ENCODE assay signal across 32 cellular contexts in the genomic region with DNA sequence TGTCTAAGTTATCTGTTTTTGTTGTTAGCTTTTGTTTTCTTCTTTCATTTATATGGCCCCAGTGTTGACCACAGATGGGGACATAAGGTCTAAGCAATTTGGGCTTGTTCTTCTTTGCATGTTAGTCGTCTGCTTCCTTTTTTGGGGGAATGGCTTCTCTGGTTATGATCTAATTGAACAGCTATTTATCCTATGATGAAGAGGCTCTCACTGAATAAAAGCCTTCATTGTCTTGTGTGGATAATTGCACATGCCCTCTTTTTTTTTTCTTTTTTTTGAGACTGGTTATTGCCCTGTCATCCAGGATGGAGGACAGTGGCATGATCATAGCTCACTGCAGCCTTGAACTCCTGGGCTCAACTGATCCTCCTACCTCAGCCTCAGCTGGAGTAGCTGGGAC. TPM values are rescaled to one million over a fixed set of nuclear protein-coding genes. Genes with fewer than 3 reads are reported as not detected.
DNase-seq lines count a peak whose midpoint lies in the region; ATAC-seq lines count a peak whose summit lies in the region.
"Had no signal": no experiment of that assay in that cellular context is flagged by ENCODE, and none has a peak within 500 bp of the region (broad histone marks: within the 10 kb centered on the region; RNA-seq: fewer than 3 reads in every experiment).

No MANE protein-coding gene starts in this region.

- ATAC-seq in activated CD8-positive, alpha-beta T cell treated with anti-CD3 and anti-CD28 coated beads, Interleukin-2, amount 10 ng/mL, durations not matched to agents 7 days and 5 days, result no peak
- no peak for ATAC-seq in GM18520 (IDR thresholded peaks at IDR 0.05; ENCODE audit: unreplicated experiment)
- ATAC-seq: K562, left lobe of liver, Panc1, T-cell had no signal

- no peaks in the 10 kb centered on the region for H3K9me3 Mint-ChIP-seq in activated CD4-positive, alpha-beta memory T cell treated with anti-CD3 and anti-CD28 coated beads for 36 hours
- no peaks in the 10 kb centered on the region for H3K9me3 Mint-ChIP-seq in activated CD4-positive, alpha-beta memory T cell treated with anti-CD3 and anti-CD28 coated beads, Interleukin-2, amount 10 ng/mL, durations not matched to agents 7 days and 5 days
- H3K9me3 Mint-ChIP-seq in activated CD8-positive, alpha-beta T cell treated with anti-CD3 and anti-CD28 coated beads, Interleukin-2, amount 10 ng/mL, durations not matched to agents 7 days and 5 days (ENCODE audit: insufficient read depth), result no peaks in the 10 kb centered on the region
- H3K9me3 Mint-ChIP-seq: activated B cell treated with CpG ODN at 0.5 μM for 24 hours; activated naive CD8-positive, alpha-beta T cell treated with anti-CD3 and anti-CD28 coated beads, Interleukin-2, amount 10 ng/mL, durations not matched to agents 7 days and 5 days; central memory CD8-positive, alpha-beta T cell; nephron progenitor cell; T-cell had no signal

- H3K36me3 Mint-ChIP-seq in activated CD4-positive, alpha-beta memory T cell treated with anti-CD3 and anti-CD28 coated beads for 36 hours, result peaks cover 68% of the 10 kb centered on the region
- H3K36me3 Mint-ChIP-seq in activated CD4-positive, alpha-beta memory T cell treated with anti-CD3 and anti-CD28 coated beads, Interleukin-2, amount 10 ng/mL, durations not matched to agents 7 days and 5 days (ENCODE audit: low read depth), result peaks cover 73% of the 10 kb centered on the region
- H3K36me3 Mint-ChIP-seq in activated CD8-positive, alpha-beta T cell treated with anti-CD3 and anti-CD28 coated beads, Interleukin-2, amount 10 ng/mL, durations not matched to agents 7 days and 5 days (ENCODE audit: low read depth), result peaks cover 68% of the 10 kb centered on the region

- no peak overlapping the region for H3K4me3 Mint-ChIP-seq in activated CD4-positive, alpha-beta memory T cell treated with anti-CD3 and anti-CD28 coated beads for 36 hours
- H3K4me3 Mint-ChIP-seq in activated CD4-positive, alpha-beta memory T cell treated with anti-CD3 and anti-CD28 coated beads, Interleukin-2, amount 10 ng/mL, durations not matched to agents 7 days and 5 days, result no peak overlapping the region
- H3K4me3 Mint-ChIP-seq in activated CD8-positive, alpha-beta T cell treated with anti-CD3 and anti-CD28 coated beads, Interleukin-2, amount 10 ng/mL, durations not matched to agents 7 days and 5 days, result no peak overlapping the region
- H3K4me3 Mint-ChIP-seq: activated B cell treated with CpG ODN at 0.5 μM for 24 hours; activated naive CD8-positive, alpha-beta T cell treated with anti-CD3 and anti-CD28 coated beads, Interleukin-2, amount 10 ng/mL, durations not matched to agents 7 days and 5 days; central memory CD8-positive, alpha-beta T cell; nephron progenitor cell; T-cell had no signal

- DNase-seq in activated CD4-positive, alpha-beta memory T cell treated with anti-CD3 and anti-CD28 coated beads for 36 hours, result no peak
- no peak for DNase-seq in activated CD4-positive, alpha-beta memory T cell treated with anti-CD3 and anti-CD28 coated beads, Interleukin-2, amount 10 ng/mL, durations not matched to agents 7 days and 5 days
- DNase-seq in ELR (ENCODE audit: low read depth) (peak; percentile 27), myocyte (ENCODE audit: low read depth) (peak; percentile 21), CD1c-positive myeloid dendritic cell (ENCODE audit: extremely low spot score) (no peak), GF-D8 (lab: John Stamatoyannopoulos, UW) (no peak)
- DNase-seq in activated CD8-positive, alpha-beta T cell treated with anti-CD3 and anti-CD28 coated beads, Interleukin-2, amount 10 ng/mL, durations not matched to agents 7 days and 5 days, result no peak
- DNase-seq: activated B cell treated with CpG ODN at 0.5 μM for 24 hours; activated naive CD8-positive, alpha-beta T cell treated with anti-CD3 and anti-CD28 coated beads, Interleukin-2, amount 10 ng/mL, durations not matched to agents 7 days and 5 days; activated T-cell treated with anti-CD3 and anti-CD28 coated beads, Interleukin-2, amount 50 U/mL, for 1 hour; AML-193; dermis blood vessel endothelial cell; DMS153; hippocampal formation; MG63; NCI-H1105 treated with DMSO at 0.1 percent for 48 hours; NCI-H1930; NCI-H526 treated with DMSO at 0.1 percent for 48 hours; nephron progenitor cell; ovary; SIG-M5; small intestine; stimulated activated CD8-positive, alpha-beta memory T cell treated with anti-CD3 and anti-CD28 coated beads, Interleukin-4, amount 100 ng/mL, for 48 hours; T-cell; trophoblast cell had no signal

- CTCF ChIA-PET in activated CD4-positive, alpha-beta memory T cell treated with anti-CD3 and anti-CD28 coated beads for 36 hours (lab: Charles Lee), result interaction anchor here (0.8 to 1.6 kb wide), 7 partner anchors 11 to 73 kb away, joined by 3 to 5 read pairs (median 3); a partner anchor contains a TSS
- CTCF ChIA-PET in activated CD4-positive, alpha-beta memory T cell treated with anti-CD3 and anti-CD28 coated beads, Interleukin-2, amount 10 ng/mL, durations not matched to agents 7 days and 5 days (lab: Charles Lee), result interaction anchor here (1.2 kb wide), 1 partner anchor 14 kb away, joined by 7 read pairs; no protein-coding TSS in a partner anchor
- CTCF ChIA-PET in activated CD8-positive, alpha-beta T cell treated with anti-CD3 and anti-CD28 coated beads, Interleukin-2, amount 10 ng/mL, durations not matched to agents 7 days and 5 days (lab: Charles Lee), result interaction anchor here (0.6 to 3.2 kb wide), 6 partner anchors 9 to 432 kb away, joined by 3 to 17 read pairs (median 10); no protein-coding TSS in a partner anchor

- H3K27ac Mint-ChIP-seq in activated CD4-positive, alpha-beta memory T cell treated with anti-CD3 and anti-CD28 coated beads for 36 hours, result peak overlapping the region; percentile 19
- no peak overlapping the region for H3K27ac Mint-ChIP-seq in activated CD4-positive, alpha-beta memory T cell treated with anti-CD3 and anti-CD28 coated beads, Interleukin-2, amount 10 ng/mL, durations not matched to agents 7 days and 5 days
- peak overlapping the region; percentile 12 for H3K27ac Mint-ChIP-seq in activated CD8-positive, alpha-beta T cell treated with anti-CD3 and anti-CD28 coated beads, Interleukin-2, amount 10 ng/mL, durations not matched to agents 7 days and 5 days
- H3K27ac Mint-ChIP-seq: activated B cell treated with CpG ODN at 0.5 μM for 24 hours; activated naive CD8-positive, alpha-beta T cell treated with anti-CD3 and anti-CD28 coated beads, Interleukin-2, amount 10 ng/mL, durations not matched to agents 7 days and 5 days; nephron progenitor cell had no signal

- H3K4me1 Mint-ChIP-seq in activated CD4-positive, alpha-beta memory T cell treated with anti-CD3 and anti-CD28 coated beads for 36 hours (ENCODE audit: low read depth), result peaks cover 17% of the 10 kb centered on the region
- H3K4me1 Mint-ChIP-seq in activated CD4-positive, alpha-beta memory T cell treated with anti-CD3 and anti-CD28 coated beads, Interleukin-2, amount 10 ng/mL, durations not matched to agents 7 days and 5 days, result peaks cover 17% of the 10 kb centered on the region
- H3K4me1 Mint-ChIP-seq in activated CD8-positive, alpha-beta T cell treated with anti-CD3 and anti-CD28 coated beads, Interleukin-2, amount 10 ng/mL, durations not matched to agents 7 days and 5 days (ENCODE audit: low read depth), result peaks cover 7% of the 10 kb centered on the region
- H3K4me1 Mint-ChIP-seq: nephron progenitor cell had no signal

- H3K27me3 Mint-ChIP-seq in activated CD4-positive, alpha-beta memory T cell treated with anti-CD3 and anti-CD28 coated beads for 36 hours, result no peaks in the 10 kb centered on the region
- no peaks in the 10 kb centered on the region for H3K27me3 Mint-ChIP-seq in activated CD4-positive, alpha-beta memory T cell treated with anti-CD3 and anti-CD28 coated beads, Interleukin-2, amount 10 ng/mL, durations not matched to agents 7 days and 5 days
- H3K27me3 Mint-ChIP-seq in activated CD8-positive, alpha-beta T cell treated with anti-CD3 and anti-CD28 coated beads, Interleukin-2, amount 10 ng/mL, durations not matched to agents 7 days and 5 days (ENCODE audit: low read depth), result no peaks in the 10 kb centered on the region
- H3K27me3 Mint-ChIP-seq: activated B cell treated with CpG ODN at 0.5 μM for 24 hours; activated naive CD8-positive, alpha-beta T cell treated with anti-CD3 and anti-CD28 coated beads, Interleukin-2, amount 10 ng/mL, durations not matched to agents 7 days and 5 days; central memory CD8-positive, alpha-beta T cell; T-cell had no signal

- intact Hi-C loops in activated CD4-positive, alpha-beta memory T cell treated with anti-CD3 and anti-CD28 coated beads for 36 hours (cut with micrococcal nuclease), result no loop called here

- POLR2A ChIA-PET in activated CD4-positive, alpha-beta memory T cell treated with anti-CD3 and anti-CD28 coated beads for 36 hours (lab: Charles Lee), result interaction anchor here (0.7 kb wide), 1 partner anchor 64 kb away, joined by 4 read pairs; no protein-coding TSS in a partner anchor
- POLR2A ChIA-PET in activated CD4-positive, alpha-beta memory T cell treated with anti-CD3 and anti-CD28 coated beads, Interleukin-2, amount 10 ng/mL, durations not matched to agents 7 days and 5 days (lab: Charles Lee), result interaction anchor here (0.8 to 2.8 kb wide), 3 partner anchors 9 to 15 kb away, joined by 3 to 22 read pairs (median 3); a partner anchor contains a TSS
- POLR2A ChIA-PET in activated CD8-positive, alpha-beta T cell treated with anti-CD3 and anti-CD28 coated beads, Interleukin-2, amount 10 ng/mL, durations not matched to agents 7 days and 5 days (lab: Charles Lee), result interaction anchor here (0.6 to 0.7 kb wide), 3 partner anchors 9 to 369 kb away, joined by 3 to 5 read pairs (median 4); no protein-coding TSS in a partner anchor

RNA-seq across cellular contexts. Expression of a gene that starts 13.7 kb away (rescaled TPM):
- total RNA-seq in activated CD4-positive, alpha-beta memory T cell treated with anti-CD3 and anti-CD28 coated beads for 36 hours, result 100 to 1,000 TPM; 103 to 104 TPM
- 100 to 1,000 TPM in 1 of 2 experiments, 10 to 100 TPM in 1; 96.7 to 102 TPM for total RNA-seq in activated CD4-positive, alpha-beta memory T cell treated with anti-CD3 and anti-CD28 coated beads, Interleukin-2, amount 10 ng/mL, durations not matched to agents 7 days and 5 days
- total RNA-seq in activated CD8-positive, alpha-beta T cell treated with anti-CD3 and anti-CD28 coated beads, Interleukin-2, amount 10 ng/mL, durations not matched to agents 7 days and 5 days, result 100 to 1,000 TPM; 104 to 110 TPM
- 121 and 130 TPM in 2 replicates for total RNA-seq in myocyte
- polyA plus RNA-seq in myocyte (2012), result 69.9 TPM

RNA-seq across cellular contexts. Expression of a gene that starts 31.1 kb away (rescaled TPM):
- total RNA-seq in activated CD4-positive, alpha-beta memory T cell treated with anti-CD3 and anti-CD28 coated beads for 36 hours, result not detected
- total RNA-seq in activated CD4-positive, alpha-beta memory T cell treated with anti-CD3 and anti-CD28 coated beads, Interleukin-2, amount 10 ng/mL, durations not matched to agents 7 days and 5 days, result not detected
- total RNA-seq in activated CD8-positive, alpha-beta T cell treated with anti-CD3 and anti-CD28 coated beads, Interleukin-2, amount 10 ng/mL, durations not matched to agents 7 days and 5 days, result not detected
- not detected in 2 replicates for total RNA-seq in myocyte
- not detected for polyA plus RNA-seq in myocyte (2012)
- total RNA-seq: activated B cell treated with CpG ODN at 0.5 μM for 24 hours; activated CD8-positive, alpha-beta memory T cell treated with anti-CD3 and anti-CD28 coated beads for 36 hours; activated naive CD8-positive, alpha-beta T cell treated with anti-CD3 and anti-CD28 coated beads, Interleukin-2, amount 10 ng/mL, durations not matched to agents 7 days and 5 days; G401; T-cell had no signal

Comparison
In these comparisons a context has a peak if more than half of its experiments do, and no peak if none do; other contexts are left out.
1. DNase-seq: peak in ELR (single experiment) and myocyte (single experiment); none in activated CD4-positive, alpha-beta memory T cell treated with anti-CD3 and anti-CD28 coated beads for 36 hours (single experiment), activated CD4-positive, alpha-beta memory T cell treated with anti-CD3 and anti-CD28 coated beads, Interleukin-2, amount 10 ng/mL, durations not matched to agents 7 days and 5 days (single experiment), activated CD8-positive, alpha-beta T cell treated with anti-CD3 and anti-CD28 coated beads, Interleukin-2, amount 10 ng/mL, durations not matched to agents 7 days and 5 days (single experiment), CD1c-positive myeloid dendritic cell (single experiment) and GF-D8 (single experiment).